Comparison of ENCODE assay signal across 16 cellular contexts in genomic region chr6:154245542-154245941, GRCh38.
A peak's percentile ranks its signal among the peaks of the same experiment; 100 is the strongest.
DNase-seq lines count a peak whose midpoint lies in the region; ATAC-seq and TF ChIP-seq lines count a peak whose summit lies in the region.
"Had no signal": no experiment of that assay in that cellular context is flagged by ENCODE, and none has a peak within 500 bp of the region (broad histone marks: within the 10 kb centered on the region; RNA-seq: fewer than 3 reads in every experiment).

No MANE protein-coding gene starts in this region.

- H3K4me3 ChIP-seq in endodermal cell (ENCODE audit: low read length) (peak overlapping the region; percentile 13), tibial nerve (no peak overlapping the region)
- H3K4me3 ChIP-seq: HAP-1 had no signal

- H3K4me3 Mint-ChIP-seq in activated CD4-positive, alpha-beta T cell treated with anti-CD3 and anti-CD28 coated beads, Interleukin-2, amount 10 ng/mL, durations not matched to agents 24 days and 14 days: peak overlapping the region; percentile 83
- H3K4me3 Mint-ChIP-seq in WTC11 (no peak overlapping the region), endodermal cell (peak overlapping the region; percentile 41)
- H3K4me3 Mint-ChIP-seq in stimulated activated effector memory CD8-positive, alpha-beta T cell treated with anti-CD3 and anti-CD28 coated beads, Interleukin-12 subunit alpha, Interleukin-12 subunit beta, amount 100 ng/mL, for 72 hours: peak overlapping the region; percentile 77

- ATAC-seq in WTC11 (no peak), GM18519 (IDR thresholded peaks at IDR 0.05; ENCODE audit: low FRiP score, unreplicated experiment) (no peak), GM19351 (IDR thresholded peaks at IDR 0.05; ENCODE audit: unreplicated experiment) (no peak)
- no peak for ATAC-seq in stimulated activated effector memory CD8-positive, alpha-beta T cell treated with anti-CD3 and anti-CD28 coated beads, Interleukin-12 subunit alpha, Interleukin-12 subunit beta, amount 100 ng/mL, for 72 hours

- peaks cover 14% of the 10 kb centered on the region for H3K9me3 Mint-ChIP-seq in activated CD4-positive, alpha-beta T cell treated with anti-CD3 and anti-CD28 coated beads, Interleukin-2, amount 10 ng/mL, durations not matched to agents 24 days and 14 days
- H3K9me3 Mint-ChIP-seq in WTC11 (no peaks in the 10 kb centered on the region), endodermal cell (no peaks in the 10 kb centered on the region)
- H3K9me3 Mint-ChIP-seq in stimulated activated effector memory CD8-positive, alpha-beta T cell treated with anti-CD3 and anti-CD28 coated beads, Interleukin-12 subunit alpha, Interleukin-12 subunit beta, amount 100 ng/mL, for 72 hours: no peaks in the 10 kb centered on the region
- H3K9me3 Mint-ChIP-seq: nephron progenitor cell had no signal

- H3K27me3 ChIP-seq in endodermal cell (ENCODE audit: control insufficient read depth, insufficient read depth, low read length, poor library complexity, severe bottlenecking) (no peaks in the 10 kb centered on the region), tibial nerve (no peaks in the 10 kb centered on the region)

- no peaks in the 10 kb centered on the region for H3K9me3 ChIP-seq in endodermal cell (ENCODE audit: control insufficient read depth, low read length)
- no peaks in the 10 kb centered on the region for H3K9me3 ChIP-seq in tibial nerve
- H3K9me3 ChIP-seq: Caco-2, HAP-1 had no signal

- CTCF ChIA-PET in WTC11 (lab: Charles Lee): no interaction called here

- H3K27ac ChIP-seq in endodermal cell (ENCODE audit: low read depth, low read length) (no peak overlapping the region), tibial nerve (no peak overlapping the region)

- peaks cover 10% of the 10 kb centered on the region for H3K36me3 Mint-ChIP-seq in activated CD4-positive, alpha-beta T cell treated with anti-CD3 and anti-CD28 coated beads, Interleukin-2, amount 10 ng/mL, durations not matched to agents 24 days and 14 days (ENCODE audit: low read depth)
- H3K36me3 Mint-ChIP-seq in WTC11 (no peaks in the 10 kb centered on the region), endodermal cell (ENCODE audit: low read depth) (no peaks in the 10 kb centered on the region)
- peaks cover 35% of the 10 kb centered on the region for H3K36me3 Mint-ChIP-seq in stimulated activated effector memory CD8-positive, alpha-beta T cell treated with anti-CD3 and anti-CD28 coated beads, Interleukin-12 subunit alpha, Interleukin-12 subunit beta, amount 100 ng/mL, for 72 hours

- peaks cover 73% of the 10 kb centered on the region for H3K4me1 Mint-ChIP-seq in activated CD4-positive, alpha-beta T cell treated with anti-CD3 and anti-CD28 coated beads, Interleukin-2, amount 10 ng/mL, durations not matched to agents 24 days and 14 days
- H3K4me1 Mint-ChIP-seq in WTC11: peaks cover 67% of the 10 kb centered on the region
- peaks cover 58% of the 10 kb centered on the region for H3K4me1 Mint-ChIP-seq in endodermal cell
- H3K4me1 Mint-ChIP-seq in stimulated activated effector memory CD8-positive, alpha-beta T cell treated with anti-CD3 and anti-CD28 coated beads, Interleukin-12 subunit alpha, Interleukin-12 subunit beta, amount 100 ng/mL, for 72 hours: peaks cover 60% of the 10 kb centered on the region

- H3K27ac Mint-ChIP-seq in activated CD4-positive, alpha-beta T cell treated with anti-CD3 and anti-CD28 coated beads, Interleukin-2, amount 10 ng/mL, durations not matched to agents 24 days and 14 days: peak overlapping the region; percentile 67
- H3K27ac Mint-ChIP-seq in WTC11 (peak overlapping the region; percentile 78; the same call in 1 of the 2 replicates), endodermal cell (peak overlapping the region; percentile 93)
- peak overlapping the region; percentile 90 for H3K27ac Mint-ChIP-seq in stimulated activated effector memory CD8-positive, alpha-beta T cell treated with anti-CD3 and anti-CD28 coated beads, Interleukin-12 subunit alpha, Interleukin-12 subunit beta, amount 100 ng/mL, for 72 hours

- no peak for TF ChIP-seq EP300 in tibial nerve (IDR thresholded peaks at IDR 0.05)

- peaks cover 4% of the 10 kb centered on the region for H3K27me3 Mint-ChIP-seq in activated CD4-positive, alpha-beta T cell treated with anti-CD3 and anti-CD28 coated beads, Interleukin-2, amount 10 ng/mL, durations not matched to agents 24 days and 14 days
- H3K27me3 Mint-ChIP-seq in WTC11 (ENCODE audit: low read depth) (no peaks in the 10 kb centered on the region; the same call in 1 of the 2 replicates), endodermal cell (ENCODE audit: insufficient read depth) (no peaks in the 10 kb centered on the region)

- TF ChIP-seq POLR2A in tibial nerve (IDR thresholded peaks at IDR 0.05): no peak

- DNase-seq in activated CD4-positive, alpha-beta T cell treated with anti-CD3 and anti-CD28 coated beads, Interleukin-2, amount 10 ng/mL, durations not matched to agents 24 days and 14 days: no peak
- DNase-seq in activated CD4-positive, alpha-beta T cell treated with anti-CD3 and anti-CD28 coated beads, Interleukin-2, amount 50 U/mL, for 48 hours: no peak
- DNase-seq in WTC11 (ENCODE audit: low spot score) (no peak), endodermal cell (no peak), tibial nerve (ENCODE audit: low spot score in 2 of 2) (no peak)
- no peak for DNase-seq in stimulated activated effector memory CD8-positive, alpha-beta T cell treated with anti-CD3 and anti-CD28 coated beads, Interleukin-12 subunit alpha, Interleukin-12 subunit beta, amount 100 ng/mL, for 72 hours (ENCODE audit: low spot score in 2 of 2)
- DNase-seq: activated CD4-positive, alpha-beta T cell treated with anti-CD3 and anti-CD28 coated beads for 1 hour; Caco-2; central memory CD4-positive, alpha-beta T cell; NCI-H1930; NCI-H748 treated with DMSO at 0.1 percent for 48 hours; nephron progenitor cell; stimulated activated CD4-positive, alpha-beta T cell treated with anti-CD3 and anti-CD28 coated beads, Interleukin-4, amount 100 ng/mL, for 1 hour had no signal

- WGBS in endodermal cell (ENCODE audit: insufficient coverage in 1 of 2, insufficient read length in 1 of 2), 2 experiments: 74 to 79% methylated on average over 5 of the region's 5 CpGs
- 56 to 62% methylated on average over 5 of the region's 5 CpGs for WGBS in tibial nerve, 2 donors

- H3K4me1 ChIP-seq in endodermal cell (ENCODE audit: control insufficient read depth, insufficient read depth, low read length) (peaks cover 12% of the 10 kb centered on the region), tibial nerve (no peaks in the 10 kb centered on the region)
- H3K4me1 ChIP-seq: Caco-2 had no signal

- no peaks in the 10 kb centered on the region for H3K36me3 ChIP-seq in endodermal cell (ENCODE audit: control insufficient read depth, insufficient read depth, low read length)
- H3K36me3 ChIP-seq in tibial nerve: no peaks in the 10 kb centered on the region
- H3K36me3 ChIP-seq: HAP-1 had no signal

- no peak overlapping the region for H3K9ac ChIP-seq in endodermal cell (ENCODE audit: extremely low read depth, low read length, poor library complexity, severe bottlenecking)

- POLR2A ChIA-PET in WTC11 (lab: Charles Lee): no interaction called here

- no peak for TF ChIP-seq CTCF in WTC11 (IDR thresholded peaks at IDR 0.05)
- no peak for TF ChIP-seq CTCF in endodermal cell (conservative IDR thresholded peaks at IDR 0.05)
- TF ChIP-seq CTCF in tibial nerve (IDR thresholded peaks at IDR 0.05): no peak

- intact Hi-C loops in activated CD4-positive, alpha-beta T cell treated with anti-CD3 and anti-CD28 coated beads, Interleukin-2, amount 10 ng/mL, durations not matched to agents 24 days and 14 days (cut with micrococcal nuclease): loop anchor here (5.0 to 10.0 kb wide), 4 partner anchors 107 to 1261 kb away; partner anchors contain the start of genes FBXO5 and SCAF8

TF ChIP-seq in WTC11, 78 proteins besides CTCF, POLR2A, EP300 and RAD21 (continues in another document):
- TF ChIP-seq JUN (CRISPR knock-in tag; IDR thresholded peaks at IDR 0.05) (no peak), ZNF263 (CRISPR knock-in tag; IDR thresholded peaks at IDR 0.05; ENCODE audit: low read depth) (no peak), NR1H2 (CRISPR knock-in tag; IDR thresholded peaks at IDR 0.05) (no peak), E2F1 (CRISPR knock-in tag; IDR thresholded peaks at IDR 0.05) (no peak), IRF2 (CRISPR knock-in tag; IDR thresholded peaks at IDR 0.05; ENCODE audit: borderline replicate concordance, low read depth) (no peak), CBFB (CRISPR knock-in tag; IDR thresholded peaks at IDR 0.05; ENCODE audit: low read depth) (no peak), ERG (CRISPR knock-in tag; IDR thresholded peaks at IDR 0.05) (no peak), ZNF512 (CRISPR knock-in tag; IDR thresholded peaks at IDR 0.05; ENCODE audit: borderline replicate concordance) (no peak)
